ENCODE assay signal across 9 cellular contexts in genomic region chr7:105806592-105807266, GRCh38.
A peak's percentile ranks its signal among the peaks of the same experiment; 100 is the strongest.
DNase-seq lines count a peak whose midpoint lies in the region; ATAC-seq lines count a peak whose summit lies in the region.
"Had no signal": no experiment of that assay in that cellular context is flagged by ENCODE, and none has a peak within 500 bp of the region (broad histone marks: within the 10 kb centered on the region; RNA-seq: fewer than 3 reads in every experiment).

No MANE protein-coding gene starts in this region.

- peak; percentile 31 for ATAC-seq in GM19351 (IDR thresholded peaks at IDR 0.05; ENCODE audit: unreplicated experiment)
- no peak for ATAC-seq in HG03280 (IDR thresholded peaks at IDR 0.05; ENCODE audit: unreplicated experiment)

- intact Hi-C loops in activated CD4-positive, alpha-beta T cell treated with anti-CD3 and anti-CD28 coated beads, Interleukin-2, amount 10 ng/mL, durations not matched to agents 24 days and 14 days (cut with micrococcal nuclease), result loop anchor here (5.0 to 10.0 kb wide), 5 partner anchors 129 to 862 kb away; partner anchors contain the start of gene NAMPT
- intact Hi-C loops in dendritic cell treated with granulocyte-macrophage colony-stimulating factor and Interleukin-4, amounts not matched to agents 40 ng/mL and 50 ng/mL, for 4 days (cut with micrococcal nuclease), result no loop called here

- peak overlapping the region; percentile 53 for H3K4me3 Mint-ChIP-seq in activated CD4-positive, alpha-beta T cell treated with anti-CD3 and anti-CD28 coated beads, Interleukin-2, amount 10 ng/mL, durations not matched to agents 24 days and 14 days
- H3K4me3 Mint-ChIP-seq in dendritic cell treated with granulocyte-macrophage colony-stimulating factor and Interleukin-4, amounts not matched to agents 40 ng/mL and 50 ng/mL, for 4 days, result no peak overlapping the region
- H3K4me3 Mint-ChIP-seq: brain had no signal

- H3K4me1 Mint-ChIP-seq in activated CD4-positive, alpha-beta T cell treated with anti-CD3 and anti-CD28 coated beads, Interleukin-2, amount 10 ng/mL, durations not matched to agents 24 days and 14 days, result peaks cover 77% of the 10 kb centered on the region
- peaks cover 57% of the 10 kb centered on the region for H3K4me1 Mint-ChIP-seq in dendritic cell treated with granulocyte-macrophage colony-stimulating factor and Interleukin-4, amounts not matched to agents 40 ng/mL and 50 ng/mL, for 4 days (ENCODE audit: low read depth)

- peak overlapping the region; percentile 84 for H3K27ac Mint-ChIP-seq in activated CD4-positive, alpha-beta T cell treated with anti-CD3 and anti-CD28 coated beads, Interleukin-2, amount 10 ng/mL, durations not matched to agents 24 days and 14 days
- H3K27ac Mint-ChIP-seq in dendritic cell treated with granulocyte-macrophage colony-stimulating factor and Interleukin-4, amounts not matched to agents 40 ng/mL and 50 ng/mL, for 4 days, result peak overlapping the region; percentile 10

- peaks cover 6% of the 10 kb centered on the region for H3K36me3 Mint-ChIP-seq in activated CD4-positive, alpha-beta T cell treated with anti-CD3 and anti-CD28 coated beads, Interleukin-2, amount 10 ng/mL, durations not matched to agents 24 days and 14 days (ENCODE audit: low read depth)
- peaks cover 15% of the 10 kb centered on the region for H3K36me3 Mint-ChIP-seq in dendritic cell treated with granulocyte-macrophage colony-stimulating factor and Interleukin-4, amounts not matched to agents 40 ng/mL and 50 ng/mL, for 4 days (ENCODE audit: low read depth)

- no peaks in the 10 kb centered on the region for H3K27me3 Mint-ChIP-seq in activated CD4-positive, alpha-beta T cell treated with anti-CD3 and anti-CD28 coated beads, Interleukin-2, amount 10 ng/mL, durations not matched to agents 24 days and 14 days
- no peaks in the 10 kb centered on the region for H3K27me3 Mint-ChIP-seq in dendritic cell treated with granulocyte-macrophage colony-stimulating factor and Interleukin-4, amounts not matched to agents 40 ng/mL and 50 ng/mL, for 4 days

- DNase-seq in A172 (ENCODE audit: low spot score) (peak; percentile 79), HT-29 (ENCODE audit: low spot score) (peak; percentile 78), COLO668 (lab: John Stamatoyannopoulos, UW; ENCODE audit: unreplicated experiment) (no peak)
- peak; percentile 88 for DNase-seq in activated CD4-positive, alpha-beta T cell treated with anti-CD3 and anti-CD28 coated beads, Interleukin-2, amount 10 ng/mL, durations not matched to agents 24 days and 14 days
- peak; percentile 32 to 67 (median 54) for DNase-seq in stimulated activated CD4-positive, alpha-beta T cell treated with anti-CD3 and anti-CD28 coated beads, Interleukin-1b, Interleukin-23, amount 100 ng/mL, for 24 hours (ENCODE audit: low read depth in 4 of 4, low spot score in 1 of 4)

- H3K9me3 Mint-ChIP-seq in activated CD4-positive, alpha-beta T cell treated with anti-CD3 and anti-CD28 coated beads, Interleukin-2, amount 10 ng/mL, durations not matched to agents 24 days and 14 days, result peaks cover 9% of the 10 kb centered on the region
- no peaks in the 10 kb centered on the region for H3K9me3 Mint-ChIP-seq in dendritic cell treated with granulocyte-macrophage colony-stimulating factor and Interleukin-4, amounts not matched to agents 40 ng/mL and 50 ng/mL, for 4 days
- H3K9me3 Mint-ChIP-seq: brain had no signal
